In the genomic region with DNA sequence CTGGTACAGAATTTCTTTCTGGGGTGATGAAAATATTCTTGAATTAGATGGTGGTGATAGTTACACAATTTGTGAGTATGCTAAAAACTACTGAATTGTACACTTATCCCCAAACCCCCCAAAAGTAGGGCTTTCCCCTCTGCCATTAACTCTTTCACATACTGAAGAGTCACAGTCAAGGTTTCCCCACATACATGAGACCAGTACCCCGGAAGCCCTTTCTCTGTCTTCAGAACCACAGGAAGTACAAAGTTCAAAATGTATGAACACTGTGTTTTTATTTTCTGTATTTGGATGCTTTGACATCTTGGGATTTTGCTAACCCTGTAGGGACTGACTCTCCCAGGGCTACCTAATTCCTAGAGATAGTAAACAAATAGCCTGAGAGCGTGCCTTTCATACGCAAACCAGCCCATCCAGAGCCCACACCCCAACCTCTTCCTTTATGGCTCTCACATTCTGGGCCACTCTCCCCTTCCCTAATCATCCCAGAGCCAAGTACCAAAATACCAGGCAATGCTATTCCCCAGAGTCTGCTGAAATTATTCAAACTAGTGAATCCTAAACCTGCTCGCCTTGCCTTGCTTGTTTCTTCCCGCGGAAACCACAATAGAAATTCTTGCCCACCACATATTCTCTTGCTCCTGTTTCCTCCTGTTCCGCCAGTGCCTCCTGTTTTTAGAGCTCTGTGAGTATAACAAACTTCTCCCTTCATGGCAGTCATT, we compare ENCODE assay signal across 17 cellular contexts.
A peak's percentile ranks its signal among the peaks of the same experiment; 100 is the strongest.
DNase-seq lines count a peak whose midpoint lies in the region; ATAC-seq lines count a peak whose summit lies in the region.
"Had no signal": no experiment of that assay in that cellular context is flagged by ENCODE, and none has a peak within 500 bp of the region (broad histone marks: within the 10 kb centered on the region; RNA-seq: fewer than 3 reads in every experiment).

No MANE protein-coding gene starts in this region.

- H3K36me3 Mint-ChIP-seq in CD4-positive, alpha-beta memory T cell = peaks cover 0 to 7% of the 10 kb centered on the region in 2 donors
- H3K36me3 Mint-ChIP-seq in activated CD8-positive, alpha-beta T cell treated with anti-CD3 and anti-CD28 coated beads, Interleukin-2, amount 10 ng/mL, durations not matched to agents 7 days and 5 days (ENCODE audit: low read depth) = peaks cover 47% of the 10 kb centered on the region
- H3K36me3 Mint-ChIP-seq in naive thymus-derived CD4-positive, alpha-beta T cell = peaks cover 0 to 48% (median 0%) of the 10 kb centered on the region in 5 donors

- H3K27me3 Mint-ChIP-seq in CD4-positive, alpha-beta memory T cell = no peaks in the 10 kb centered on the region
- H3K27me3 Mint-ChIP-seq in activated CD8-positive, alpha-beta T cell treated with anti-CD3 and anti-CD28 coated beads, Interleukin-2, amount 10 ng/mL, durations not matched to agents 7 days and 5 days (ENCODE audit: low read depth) = no peaks in the 10 kb centered on the region
- H3K27me3 Mint-ChIP-seq in naive thymus-derived CD4-positive, alpha-beta T cell = peaks cover 0 to 3% (median 0%) of the 10 kb centered on the region in 5 donors

- no peak for DNase-seq in CD4-positive, alpha-beta memory T cell
- no peak for DNase-seq in activated CD8-positive, alpha-beta T cell treated with anti-CD3 and anti-CD28 coated beads, Interleukin-2, amount 10 ng/mL, durations not matched to agents 7 days and 5 days
- DNase-seq in naive thymus-derived CD4-positive, alpha-beta T cell = no peak
- no peak for DNase-seq in SW 1271 (lab: John Stamatoyannopoulos, UW)
- DNase-seq: DMS 273 treated with DMSO at 0.1 percent for 48 hours, left lung, mucosa of descending colon, NCI-H1092, NCI-H69, PC-9, substantia nigra had no signal

- peaks cover 33 to 60% (median 51%) of the 10 kb centered on the region in 4 donors for H3K4me1 Mint-ChIP-seq in CD4-positive, alpha-beta memory T cell
- peaks cover 55% of the 10 kb centered on the region for H3K4me1 Mint-ChIP-seq in activated CD8-positive, alpha-beta T cell treated with anti-CD3 and anti-CD28 coated beads, Interleukin-2, amount 10 ng/mL, durations not matched to agents 7 days and 5 days (ENCODE audit: low read depth)
- peaks cover 28 to 69% (median 52%) of the 10 kb centered on the region in 7 donors for H3K4me1 Mint-ChIP-seq in naive thymus-derived CD4-positive, alpha-beta T cell

- no peaks in the 10 kb centered on the region for H3K36me3 ChIP-seq in CD4-positive, alpha-beta memory T cell (ENCODE audit: insufficient read depth, low read length)
- H3K36me3 ChIP-seq in HUES48 (ENCODE audit: control insufficient read depth, insufficient read depth, low read length) = no peaks in the 10 kb centered on the region
- no peaks in the 10 kb centered on the region for H3K36me3 ChIP-seq in naive thymus-derived CD4-positive, alpha-beta T cell (ENCODE audit: control insufficient read depth in 2 of 3, insufficient read depth in 3 of 3, low read length in 3 of 3)
- H3K36me3 ChIP-seq: gastroesophageal sphincter, left lung had no signal

- intact Hi-C loops in CD4-positive, alpha-beta memory T cell (cut with micrococcal nuclease) = loop anchor here (1.0 kb wide), 1 partner anchor 13 kb away; no protein-coding TSS in a partner anchor
- intact Hi-C loops in naive thymus-derived CD4-positive, alpha-beta T cell (cut with micrococcal nuclease) = loop anchor here in 1 of 2 donors (1.0 to 2.0 kb wide), 2 partner anchors 9 to 14 kb away; no protein-coding TSS in a partner anchor

- H3K9me3 Mint-ChIP-seq in CD4-positive, alpha-beta memory T cell = peaks cover 0 to 2% (median 0%) of the 10 kb centered on the region in 8 donors
- H3K9me3 Mint-ChIP-seq in activated CD8-positive, alpha-beta T cell treated with anti-CD3 and anti-CD28 coated beads, Interleukin-2, amount 10 ng/mL, durations not matched to agents 7 days and 5 days (ENCODE audit: insufficient read depth) = peaks cover 28% of the 10 kb centered on the region
- H3K9me3 Mint-ChIP-seq in naive thymus-derived CD4-positive, alpha-beta T cell = peaks cover 0 to 30% (median 2%) of the 10 kb centered on the region in 11 donors
- H3K9me3 Mint-ChIP-seq: IgD-negative memory B cell had no signal

- peak; percentile 56 for ATAC-seq in activated CD8-positive, alpha-beta T cell treated with anti-CD3 and anti-CD28 coated beads, Interleukin-2, amount 10 ng/mL, durations not matched to agents 7 days and 5 days
- peak; percentile 32 for ATAC-seq in naive thymus-derived CD4-positive, alpha-beta T cell
- ATAC-seq in HG02885 (IDR thresholded peaks at IDR 0.05; ENCODE audit: poor library complexity, unreplicated experiment) (no peak), GM18519 (IDR thresholded peaks at IDR 0.05; ENCODE audit: low FRiP score, unreplicated experiment) (no peak)
- ATAC-seq: gastroesophageal sphincter, left lung, mucosa of descending colon, sciatic nerve had no signal

- H3K4me3 Mint-ChIP-seq in CD4-positive, alpha-beta memory T cell = peak overlapping the region; percentile 5 to 87 (median 58)
- peak overlapping the region; percentile 34 for H3K4me3 Mint-ChIP-seq in activated CD8-positive, alpha-beta T cell treated with anti-CD3 and anti-CD28 coated beads, Interleukin-2, amount 10 ng/mL, durations not matched to agents 7 days and 5 days
- H3K4me3 Mint-ChIP-seq in naive thymus-derived CD4-positive, alpha-beta T cell = peak overlapping the region; percentile 49 to 87 (median 80)
- H3K4me3 Mint-ChIP-seq: IgD-negative memory B cell had no signal

- peaks cover 47% of the 10 kb centered on the region for H3K4me1 ChIP-seq in CD4-positive, alpha-beta memory T cell (ENCODE audit: insufficient read depth, low read length)
- H3K4me1 ChIP-seq in HUES48 (ENCODE audit: control insufficient read depth, insufficient read depth, low read length) = peaks cover 28% of the 10 kb centered on the region
- peaks cover 22 to 24% of the 10 kb centered on the region in 2 donors for H3K4me1 ChIP-seq in naive thymus-derived CD4-positive, alpha-beta T cell (ENCODE audit: control insufficient read depth in 2 of 2, insufficient read depth in 2 of 2, low read length in 2 of 2)
- H3K4me1 ChIP-seq: gastroesophageal sphincter, left lung had no signal

- CTCF ChIA-PET in CD4-positive, alpha-beta memory T cell (lab: Charles Lee; ENCODE audit: partially characterized antibody) = no interaction called here
- CTCF ChIA-PET in activated CD8-positive, alpha-beta T cell treated with anti-CD3 and anti-CD28 coated beads, Interleukin-2, amount 10 ng/mL, durations not matched to agents 7 days and 5 days (lab: Charles Lee) = interaction anchor here (1.3 kb wide), 2 partner anchors 9 to 113 kb away, joined by 3 to 4 read pairs; no protein-coding TSS in a partner anchor
- CTCF ChIA-PET in naive thymus-derived CD4-positive, alpha-beta T cell (lab: Charles Lee) = no interaction called here

- H3K27me3 ChIP-seq in CD4-positive, alpha-beta memory T cell (ENCODE audit: insufficient read depth, low read length) = no peaks in the 10 kb centered on the region
- H3K27me3 ChIP-seq in HUES48 (ENCODE audit: control insufficient read depth, insufficient read depth, low read length) = no peaks in the 10 kb centered on the region
- H3K27me3 ChIP-seq in naive thymus-derived CD4-positive, alpha-beta T cell (ENCODE audit: control insufficient read depth in 2 of 2, insufficient read depth in 2 of 2, low read length in 2 of 2) = no peaks in the 10 kb centered on the region
- H3K27me3 ChIP-seq: gastroesophageal sphincter, left lung had no signal

- H3K9me3 ChIP-seq in CD4-positive, alpha-beta memory T cell (ENCODE audit: control insufficient read depth in 1 of 2, low read length in 2 of 2) = no peaks in the 10 kb centered on the region
- no peaks in the 10 kb centered on the region for H3K9me3 ChIP-seq in HUES48 (ENCODE audit: control insufficient read depth, insufficient read depth, low read length)
- no peaks in the 10 kb centered on the region for H3K9me3 ChIP-seq in naive thymus-derived CD4-positive, alpha-beta T cell (ENCODE audit: control insufficient read depth in 2 of 3, low read length in 3 of 3)
- H3K9me3 ChIP-seq: gastroesophageal sphincter, left lung, mucosa of descending colon had no signal

- H3K27ac ChIP-seq in CD4-positive, alpha-beta memory T cell (ENCODE audit: low read depth, low read length) = no peak overlapping the region
- no peak overlapping the region for H3K27ac ChIP-seq in HUES48 (ENCODE audit: low read depth, low read length)
- H3K27ac ChIP-seq in naive thymus-derived CD4-positive, alpha-beta T cell (ENCODE audit: low read depth, low read length) = no peak overlapping the region
- H3K27ac ChIP-seq: gastroesophageal sphincter, left lung, PC-9 had no signal

- H3K4me3 ChIP-seq in CD4-positive, alpha-beta memory T cell (ENCODE audit: low read length in 2 of 2) = peak overlapping the region in 1 of 2 donors; percentile 15
- peak overlapping the region; percentile 6; the same call in 1 of the 2 replicates for H3K4me3 ChIP-seq in HUES48 (ENCODE audit: low read depth, low read length)
- H3K4me3 ChIP-seq in naive thymus-derived CD4-positive, alpha-beta T cell (ENCODE audit: low read length) = no peak overlapping the region
- H3K4me3 ChIP-seq: gastroesophageal sphincter, left lung, mucosa of descending colon, PC-9 had no signal

- no peak overlapping the region for H3K9ac ChIP-seq in HUES48 (ENCODE audit: low read depth, low read length)

- peak overlapping the region in 6 of 7 donors; percentile 26 to 88 (median 72) for H3K27ac Mint-ChIP-seq in CD4-positive, alpha-beta memory T cell
- H3K27ac Mint-ChIP-seq in activated CD8-positive, alpha-beta T cell treated with anti-CD3 and anti-CD28 coated beads, Interleukin-2, amount 10 ng/mL, durations not matched to agents 7 days and 5 days = peak overlapping the region; percentile 88
- H3K27ac Mint-ChIP-seq in naive thymus-derived CD4-positive, alpha-beta T cell = peak overlapping the region; percentile 76 to 95 (median 85)
- H3K27ac Mint-ChIP-seq: IgD-negative memory B cell had no signal

- POLR2A ChIA-PET in CD4-positive, alpha-beta memory T cell (lab: Charles Lee; ENCODE audit: partially characterized antibody) = interaction anchor here (1.1 to 1.4 kb wide), 4 partner anchors 9 to 76 kb away, joined by 3 to 6 read pairs (median 4); no protein-coding TSS in a partner anchor
- POLR2A ChIA-PET in activated CD8-positive, alpha-beta T cell treated with anti-CD3 and anti-CD28 coated beads, Interleukin-2, amount 10 ng/mL, durations not matched to agents 7 days and 5 days (lab: Charles Lee) = no interaction called here
- POLR2A ChIA-PET in naive thymus-derived CD4-positive, alpha-beta T cell (lab: Charles Lee) = interaction anchor here (0.6 to 1.3 kb wide), 2 partner anchors 113 to 1623 kb away, joined by 3 read pairs; no protein-coding TSS in a partner anchor

Comparison
In these comparisons a context has a peak if more than half of its experiments do, and no peak if none do; other contexts are left out.
1. ATAC-seq: peak in activated CD8-positive, alpha-beta T cell treated with anti-CD3 and anti-CD28 coated beads, Interleukin-2, amount 10 ng/mL, durations not matched to agents 7 days and 5 days (single experiment) and naive thymus-derived CD4-positive, alpha-beta T cell (single experiment); none in HG02885 (single experiment) and GM18519 (single experiment).
2. Peak in every context shown above with its lines, with median percentiles within 50 percentile points of each other: H3K27ac Mint-ChIP-seq and H3K4me3 Mint-ChIP-seq.